In the genomic region with DNA sequence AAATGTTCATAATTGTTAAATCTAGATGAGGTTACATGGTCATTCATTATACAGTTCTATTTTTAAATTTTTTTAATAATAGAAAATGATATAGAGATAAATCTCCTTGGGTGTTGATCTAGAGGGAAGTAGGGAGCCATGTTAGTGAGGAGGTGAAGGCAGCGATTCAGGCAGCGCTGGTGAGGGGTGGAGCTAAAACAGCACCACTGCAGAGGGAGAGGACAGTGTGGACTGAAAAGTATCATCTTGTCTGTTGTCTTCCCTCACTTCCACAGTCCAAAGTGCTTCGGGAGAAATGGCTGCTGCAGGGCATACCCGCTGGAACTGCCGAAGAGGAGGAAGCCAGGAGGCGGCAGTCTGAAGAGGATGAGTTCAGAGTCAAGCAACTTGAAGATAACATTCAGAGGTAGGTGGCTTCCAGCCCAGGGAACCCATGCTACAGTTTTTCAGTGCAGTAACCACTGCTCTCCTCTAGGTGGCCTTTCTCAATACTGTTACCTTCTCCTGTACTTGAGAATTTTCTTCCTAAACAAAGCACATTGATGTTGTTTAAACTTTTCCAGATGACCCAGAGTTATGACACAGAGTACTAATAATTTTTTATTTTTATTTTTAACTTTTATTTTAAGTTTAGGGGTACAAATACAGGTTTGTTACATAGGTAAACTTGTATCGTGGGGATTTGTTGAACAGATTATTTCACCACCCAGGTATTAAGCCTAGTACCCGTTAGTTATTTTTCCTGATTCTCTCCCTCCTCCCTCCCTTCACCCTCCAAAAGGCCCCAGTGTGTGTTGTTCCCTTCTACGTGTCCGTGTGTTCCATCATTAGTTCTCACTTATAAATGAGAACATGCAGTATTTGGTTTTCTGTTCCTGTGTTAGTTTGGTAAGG, we compare ENCODE assay signal across 8 cellular contexts.
DNase-seq lines count a peak whose midpoint lies in the region; ATAC-seq and TF ChIP-seq lines count a peak whose summit lies in the region.

No MANE protein-coding gene starts in this region.

- no peaks in the 10 kb centered on the region for H3K36me3 ChIP-seq in CD4-positive, alpha-beta memory T cell (ENCODE audit: insufficient read depth, low read length)

- no peaks in the 10 kb centered on the region for H3K27me3 ChIP-seq in CD4-positive, alpha-beta memory T cell (ENCODE audit: insufficient read depth, low read length)

- peaks cover 0 to 2% (median 0%) of the 10 kb centered on the region in 8 donors for H3K9me3 Mint-ChIP-seq in CD4-positive, alpha-beta memory T cell
- no peaks in the 10 kb centered on the region for H3K9me3 Mint-ChIP-seq in activated B cell treated with CpG ODN at 0.5 μM for 24 hours
- no peaks in the 10 kb centered on the region for H3K9me3 Mint-ChIP-seq in stimulated activated naive CD8-positive, alpha-beta T cell treated with anti-CD3 and anti-CD28 coated beads, Interleukin-15, amount 100 ng/mL, for 72 hours

- H3K4me1 Mint-ChIP-seq in CD4-positive, alpha-beta memory T cell = peaks cover 0 to 5% (median 2%) of the 10 kb centered on the region in 4 donors
- H3K4me1 Mint-ChIP-seq in activated B cell treated with CpG ODN at 0.5 μM for 24 hours = peaks cover 2% of the 10 kb centered on the region
- no peaks in the 10 kb centered on the region for H3K4me1 Mint-ChIP-seq in stimulated activated naive CD8-positive, alpha-beta T cell treated with anti-CD3 and anti-CD28 coated beads, Interleukin-15, amount 100 ng/mL, for 72 hours

- POLR2A ChIA-PET in CD4-positive, alpha-beta memory T cell (lab: Charles Lee; ENCODE audit: partially characterized antibody) = no interaction called here
- POLR2A ChIA-PET in activated B cell treated with CpG ODN at 0.5 μM for 24 hours (lab: Charles Lee) = interaction anchor here (0.6 kb wide), 1 partner anchor 411 kb away, joined by 3 read pairs; no protein-coding TSS in a partner anchor

- no peak overlapping the region for H3K27ac ChIP-seq in CD4-positive, alpha-beta memory T cell (ENCODE audit: low read depth, low read length)

- TF ChIP-seq CTCF in activated B cell treated with CpG ODN at 0.5 μM for 24 hours (IDR thresholded peaks at IDR 0.05) = no peak

- H3K9me3 ChIP-seq in CD4-positive, alpha-beta memory T cell (ENCODE audit: control insufficient read depth in 1 of 2, low read length in 2 of 2) = no peaks in the 10 kb centered on the region

- CTCF ChIA-PET in CD4-positive, alpha-beta memory T cell (lab: Charles Lee; ENCODE audit: partially characterized antibody) = interaction anchor here (1.1 to 3.4 kb wide), 4 partner anchors 21 to 337 kb away, joined by 4 to 13 read pairs (median 8); no protein-coding TSS in a partner anchor
- CTCF ChIA-PET in activated B cell treated with CpG ODN at 0.5 μM for 24 hours (lab: Charles Lee) = interaction anchor here (0.9 to 3.5 kb wide), 6 partner anchors 19 to 337 kb away, joined by 3 to 15 read pairs (median 3); no protein-coding TSS in a partner anchor

- no peak overlapping the region for H3K27ac Mint-ChIP-seq in CD4-positive, alpha-beta memory T cell
- H3K27ac Mint-ChIP-seq in activated B cell treated with CpG ODN at 0.5 μM for 24 hours = peak overlapping the region; percentile 10
- no peak overlapping the region for H3K27ac Mint-ChIP-seq in stimulated activated naive CD8-positive, alpha-beta T cell treated with anti-CD3 and anti-CD28 coated beads, Interleukin-15, amount 100 ng/mL, for 72 hours

- intact Hi-C loops in CD4-positive, alpha-beta memory T cell (cut with micrococcal nuclease) = loop anchor here (5.0 kb wide), 1 partner anchor 272 kb away; no protein-coding TSS in a partner anchor
- intact Hi-C loops in activated B cell treated with CpG ODN at 0.5 μM for 24 hours (cut with micrococcal nuclease) = loop anchor here (1.0 to 2.0 kb wide), 2 partner anchors 272 to 337 kb away; no protein-coding TSS in a partner anchor

- H3K4me1 ChIP-seq in CD4-positive, alpha-beta memory T cell (ENCODE audit: insufficient read depth, low read length) = no peaks in the 10 kb centered on the region

- no peaks in the 10 kb centered on the region for H3K36me3 Mint-ChIP-seq in CD4-positive, alpha-beta memory T cell
- H3K36me3 Mint-ChIP-seq in activated B cell treated with CpG ODN at 0.5 μM for 24 hours (ENCODE audit: low read depth) = no peaks in the 10 kb centered on the region

- peak overlapping the region in 4 of 8 donors; percentile 21 to 59 (median 43) for H3K4me3 Mint-ChIP-seq in CD4-positive, alpha-beta memory T cell
- no peak overlapping the region for H3K4me3 Mint-ChIP-seq in activated B cell treated with CpG ODN at 0.5 μM for 24 hours
- no peak overlapping the region for H3K4me3 Mint-ChIP-seq in stimulated activated naive CD8-positive, alpha-beta T cell treated with anti-CD3 and anti-CD28 coated beads, Interleukin-15, amount 100 ng/mL, for 72 hours

- H3K27me3 Mint-ChIP-seq in CD4-positive, alpha-beta memory T cell = peaks cover 1 to 4% of the 10 kb centered on the region in 2 donors
- peaks cover 10% of the 10 kb centered on the region for H3K27me3 Mint-ChIP-seq in activated B cell treated with CpG ODN at 0.5 μM for 24 hours
- no peaks in the 10 kb centered on the region for H3K27me3 Mint-ChIP-seq in stimulated activated naive CD8-positive, alpha-beta T cell treated with anti-CD3 and anti-CD28 coated beads, Interleukin-15, amount 100 ng/mL, for 72 hours

- H3K4me3 ChIP-seq in CD4-positive, alpha-beta memory T cell (ENCODE audit: low read length in 2 of 2) = no peak overlapping the region

- peak; percentile 14 to 41 (median 23) for DNase-seq in CD4-positive, alpha-beta memory T cell
- peak; percentile 27 for DNase-seq in HPDE6-E6E7 (ENCODE audit: extremely low spot score)
- peak; percentile 17 for DNase-seq in activated B cell treated with CpG ODN at 0.5 μM for 24 hours
- peak; percentile 68 for DNase-seq in germinal center (ENCODE audit: low spot score)
- peak; percentile 2 to 19 for DNase-seq in stimulated activated naive CD8-positive, alpha-beta T cell treated with anti-CD3 and anti-CD28 coated beads, Interleukin-15, amount 100 ng/mL, for 72 hours
- DNase-seq in middle frontal gyrus (ENCODE audit: extremely low spot score, low spot score) = no peak
- no peak for DNase-seq in pons (ENCODE audit: low spot score)

- ATAC-seq in GM19328 (IDR thresholded peaks at IDR 0.05; ENCODE audit: unreplicated experiment) (peak; percentile 75), activated B cell treated with CpG ODN at 0.5 μM for 24 hours (ENCODE audit: low read depth) (peak; percentile 72)
- ATAC-seq in stimulated activated naive CD8-positive, alpha-beta T cell treated with anti-CD3 and anti-CD28 coated beads, Interleukin-15, amount 100 ng/mL, for 72 hours = peak; percentile 53

Comparison
In these comparisons a context has a peak if more than half of its experiments do, and no peak if none do; other contexts are left out.
1. DNase-seq: peak in CD4-positive, alpha-beta memory T cell (5 of 5), HPDE6-E6E7 (single experiment), activated B cell treated with CpG ODN at 0.5 μM for 24 hours (single experiment), germinal center (single experiment) and stimulated activated naive CD8-positive, alpha-beta T cell treated with anti-CD3 and anti-CD28 coated beads, Interleukin-15, amount 100 ng/mL, for 72 hours (2 of 2); none in middle frontal gyrus (single experiment) and pons (single experiment).
2. Peak in every context shown above with its lines, with median percentiles within 50 percentile points of each other: ATAC-seq.